ENCODE assay signal across 8 cellular contexts in the genomic region with DNA sequence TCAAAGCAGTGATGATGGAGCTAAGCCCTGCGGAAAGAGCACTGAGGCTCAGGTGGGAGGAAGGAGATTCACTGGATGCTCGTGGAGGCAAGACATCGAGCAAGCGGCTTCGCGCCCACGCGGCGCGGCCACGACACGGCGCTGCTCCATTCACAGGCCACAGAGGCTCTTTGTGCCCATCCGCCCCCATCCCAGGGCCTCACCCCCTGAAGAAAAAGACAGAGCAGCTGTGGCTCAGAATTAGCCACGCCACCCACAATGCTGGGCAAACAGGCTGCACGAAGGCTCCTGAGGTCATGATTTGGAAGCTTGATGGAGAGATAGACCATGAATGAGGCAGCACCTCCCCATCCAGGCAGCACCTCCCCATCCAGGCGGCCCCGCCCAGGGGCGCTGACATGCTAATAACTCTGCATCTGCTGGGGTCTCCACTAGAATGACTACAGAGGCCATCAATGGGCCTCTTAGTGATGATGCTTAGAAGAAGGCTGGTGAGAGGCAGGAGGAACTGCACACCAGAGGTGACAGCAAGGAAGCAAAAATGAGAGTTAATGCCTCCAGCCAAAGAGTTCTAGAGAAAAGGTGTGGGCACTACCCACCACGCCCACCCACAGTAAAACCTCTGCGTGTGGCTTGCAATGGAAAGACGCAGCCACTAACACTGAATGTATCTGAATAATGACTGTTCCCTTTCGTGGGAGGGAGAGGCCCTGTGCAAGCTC. TPM values are rescaled to one million over a fixed set of nuclear protein-coding genes. Genes with fewer than 3 reads are reported as not detected.
DNase-seq lines count a peak whose midpoint lies in the region; ATAC-seq and TF ChIP-seq lines count a peak whose summit lies in the region.

No MANE protein-coding gene starts in this region.

- no peak for TF ChIP-seq CTCF in adrenal gland (IDR thresholded peaks at IDR 0.05)

- peak; percentile 84 for ATAC-seq in stimulated activated naive CD8-positive, alpha-beta T cell treated with anti-CD3 and anti-CD28 coated beads, Interleukin-15, Interleukin-2, amounts not matched to agents 100 U/mL and 50 U/mL, for 24 hours
- no peak for ATAC-seq in GM18519 (IDR thresholded peaks at IDR 0.05; ENCODE audit: low FRiP score, unreplicated experiment)
- no peak for ATAC-seq in HG03354 (IDR thresholded peaks at IDR 0.05; ENCODE audit: poor library complexity, severe bottlenecking, unreplicated experiment)

- H3K4me1 ChIP-seq in SJCRH30, result peaks cover 27% of the 10 kb centered on the region
- H3K4me1 ChIP-seq in adrenal gland (replicated peaks in 1 of 2), result peaks cover 0 to 46% of the 10 kb centered on the region in 2 donors

- DNase-seq in SJCRH30 (peak; percentile 95 to 98), adrenal gland (no peak), midbrain (lab: John Stamatoyannopoulos, UW) (peak; percentile 75), NCI-H82 (lab: John Stamatoyannopoulos, UW) (no peak), NCI-H2029 treated with DMSO at 0.1 percent for 48 hours (lab: John Stamatoyannopoulos, UW) (no peak)
- DNase-seq in stimulated activated naive CD8-positive, alpha-beta T cell treated with anti-CD3 and anti-CD28 coated beads, Interleukin-15, Interleukin-2, amounts not matched to agents 100 U/mL and 50 U/mL, for 24 hours, result peak; percentile 76

- H3K27ac ChIP-seq in SJCRH30 (peak overlapping the region; percentile 99), adrenal gland (peak overlapping the region in 3 of 5 donors; percentile 21 to 57 (median 54))

- no peak overlapping the region for H3K4me3 ChIP-seq in SJCRH30
- H3K4me3 ChIP-seq in adrenal gland, result no peak overlapping the region

- peaks cover 44% of the 10 kb centered on the region for H3K36me3 ChIP-seq in SJCRH30
- peaks cover 0 to 51% of the 10 kb centered on the region in 2 donors for H3K36me3 ChIP-seq in adrenal gland (replicated peaks in 1 of 2)

- intact Hi-C loops in adrenal gland (cut with DNase I), result no loop called here

- no peaks in the 10 kb centered on the region for H3K27me3 ChIP-seq in SJCRH30
- H3K27me3 ChIP-seq in adrenal gland, result no peaks in the 10 kb centered on the region

- no peak for TF ChIP-seq POLR2A in adrenal gland (IDR thresholded peaks at IDR 0.05)

- WGBS in adrenal gland, 4 donors, result 92 to 97% (median 93%) methylated on average over 20 to 23 of the region's 23 CpGs

- no peaks in the 10 kb centered on the region for H3K9me3 ChIP-seq in SJCRH30 (replicated peaks)
- H3K9me3 ChIP-seq in adrenal gland (replicated peaks in 1 of 3), result no peaks in the 10 kb centered on the region

RNA-seq across cellular contexts. Expression of gene MYH9, which starts 43.5 kb away (rescaled TPM):
- 151 TPM in 2 replicates for total RNA-seq in SJCRH30 (2014; rRNA removed; shearing (Covaris generic))
- 100 to 1,000 TPM; 294 to 427 (median 369) TPM for total RNA-seq in adrenal gland
- 100 to 1,000 TPM in 2 of 3 donors, 10 to 100 TPM in 1; 96.2 to 164 (median 133) TPM for polyA plus RNA-seq in adrenal gland

Comparison
In these comparisons a context has a peak if more than half of its experiments do, and no peak if none do; other contexts are left out.
1. DNase-seq: peak in SJCRH30 (2 of 2), midbrain (single experiment) and stimulated activated naive CD8-positive, alpha-beta T cell treated with anti-CD3 and anti-CD28 coated beads, Interleukin-15, Interleukin-2, amounts not matched to agents 100 U/mL and 50 U/mL, for 24 hours (single experiment); none in adrenal gland (0 of 7), NCI-H82 (single experiment) and NCI-H2029 treated with DMSO at 0.1 percent for 48 hours (single experiment).